2 cellular contexts compared by ENCODE assay signal in the genomic region with DNA sequence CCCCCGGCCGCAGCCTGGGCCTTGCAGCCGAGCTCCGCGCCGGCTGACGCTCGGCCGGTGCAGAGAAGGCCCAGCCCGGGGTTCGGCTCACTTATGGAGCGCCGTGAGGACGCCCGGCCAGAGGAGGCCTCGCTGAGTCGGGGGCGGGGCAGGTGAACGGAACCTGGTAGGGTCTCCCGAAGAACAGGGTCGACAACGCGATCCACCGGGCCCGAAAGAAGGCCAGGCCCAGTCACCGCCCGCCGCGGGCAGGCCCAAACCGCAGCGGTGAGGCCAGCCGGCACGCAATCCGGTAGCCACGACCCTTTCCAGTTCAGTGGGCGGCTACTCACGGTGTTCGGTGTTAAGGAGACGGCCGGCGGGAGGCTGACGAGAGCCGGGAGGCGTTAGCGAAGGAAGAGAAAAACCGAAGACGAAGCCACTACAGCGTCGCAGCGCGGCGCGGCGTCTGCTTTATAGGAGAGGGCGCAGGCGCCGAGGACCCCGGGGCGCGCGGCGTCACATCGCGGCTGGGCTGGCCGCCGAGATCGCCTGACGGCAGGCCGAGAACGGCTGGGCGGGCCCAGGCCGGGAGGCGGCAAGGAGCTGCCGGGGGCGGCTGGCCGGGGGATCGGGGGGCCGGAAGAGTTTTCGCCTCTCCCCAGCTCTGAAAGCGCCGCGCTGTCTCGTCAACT.
A peak's percentile ranks its signal among the peaks of the same experiment; 100 is the strongest.
TF ChIP-seq lines count a peak whose summit lies in the region.

A gene (minus strand): TSS at position 428 of the 674 bp plus-strand sequence. CDS start 2,928 bp downstream, outside the sequence.

TF ChIP-seq in A549, 52 proteins besides CTCF, POLR2A, EP300 and RAD21 (continued from another document):
- TF ChIP-seq, protein P1, sequence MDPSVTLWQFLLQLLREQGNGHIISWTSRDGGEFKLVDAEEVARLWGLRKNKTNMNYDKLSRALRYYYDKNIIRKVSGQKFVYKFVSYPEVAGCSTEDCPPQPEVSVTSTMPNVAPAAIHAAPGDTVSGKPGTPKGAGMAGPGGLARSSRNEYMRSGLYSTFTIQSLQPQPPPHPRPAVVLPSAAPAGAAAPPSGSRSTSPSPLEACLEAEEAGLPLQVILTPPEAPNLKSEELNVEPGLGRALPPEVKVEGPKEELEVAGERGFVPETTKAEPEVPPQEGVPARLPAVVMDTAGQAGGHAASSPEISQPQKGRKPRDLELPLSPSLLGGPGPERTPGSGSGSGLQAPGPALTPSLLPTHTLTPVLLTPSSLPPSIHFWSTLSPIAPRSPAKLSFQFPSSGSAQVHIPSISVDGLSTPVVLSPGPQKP (IDR thresholded peaks at IDR 0.05; ENCODE audit: low read depth, low read length): no peak
- TF ChIP-seq HEYL (CRISPR knock-in tag; IDR thresholded peaks at IDR 0.05): no peak
- TF ChIP-seq, protein P2, sequence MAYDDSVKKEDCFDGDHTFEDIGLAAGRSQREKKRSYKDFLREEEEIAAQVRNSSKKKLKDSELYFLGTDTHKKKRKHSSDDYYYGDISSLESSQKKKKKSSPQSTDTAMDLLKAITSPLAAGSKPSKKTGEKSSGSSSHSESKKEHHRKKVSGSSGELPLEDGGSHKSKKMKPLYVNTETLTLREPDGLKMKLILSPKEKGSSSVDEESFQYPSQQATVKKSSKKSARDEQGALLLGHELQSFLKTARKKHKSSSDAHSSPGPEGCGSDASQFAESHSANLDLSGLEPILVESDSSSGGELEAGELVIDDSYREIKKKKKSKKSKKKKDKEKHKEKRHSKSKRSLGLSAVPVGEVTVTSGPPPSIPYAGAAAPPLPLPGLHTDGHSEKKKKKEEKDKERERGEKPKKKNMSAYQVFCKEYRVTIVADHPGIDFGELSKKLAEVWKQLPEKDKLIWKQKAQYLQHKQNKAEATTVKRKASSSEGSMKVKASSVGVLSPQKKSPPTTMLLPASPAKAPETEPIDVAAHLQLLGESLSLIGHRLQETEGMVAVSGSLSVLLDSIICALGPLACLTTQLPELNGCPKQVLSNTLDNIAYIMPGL (CRISPR knock-in tag; IDR thresholded peaks at IDR 0.05; ENCODE audit: borderline replicate concordance): 0 out of 2 replicates have a peak, but pooled peaks have one; percentile 46
- TF ChIP-seq, protein P3, sequence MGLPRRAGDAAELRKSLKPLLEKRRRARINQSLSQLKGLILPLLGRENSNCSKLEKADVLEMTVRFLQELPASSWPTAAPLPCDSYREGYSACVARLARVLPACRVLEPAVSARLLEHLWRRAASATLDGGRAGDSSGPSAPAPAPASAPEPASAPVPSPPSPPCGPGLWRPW (IDR thresholded peaks at IDR 0.05): no peak
- TF ChIP-seq, protein P4, sequence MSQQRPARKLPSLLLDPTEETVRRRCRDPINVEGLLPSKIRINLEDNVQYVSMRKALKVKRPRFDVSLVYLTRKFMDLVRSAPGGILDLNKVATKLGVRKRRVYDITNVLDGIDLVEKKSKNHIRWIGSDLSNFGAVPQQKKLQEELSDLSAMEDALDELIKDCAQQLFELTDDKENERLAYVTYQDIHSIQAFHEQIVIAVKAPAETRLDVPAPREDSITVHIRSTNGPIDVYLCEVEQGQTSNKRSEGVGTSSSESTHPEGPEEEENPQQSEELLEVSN (IDR thresholded peaks at IDR 0.05; ENCODE audit: borderline replicate concordance, low read depth): peak; percentile 64; the same call in 1 of the 2 replicates
- TF ChIP-seq HOXB5 (CRISPR knock-in tag; IDR thresholded peaks at IDR 0.05): no peak
- no peak for TF ChIP-seq FOSL2 (IDR thresholded peaks at IDR 0.05)
- peak; percentile 20; the same call in 1 of the 2 replicates for TF ChIP-seq FOSL2 (CRISPR knock-in tag; IDR thresholded peaks at IDR 0.05)
- TF ChIP-seq BHLHE40 (IDR thresholded peaks at IDR 0.05; ENCODE audit: low read depth, low read length): no peak
- TF ChIP-seq SMC3 (IDR thresholded peaks at IDR 0.05): no peak
- no peak for TF ChIP-seq ZC3H11A (IDR thresholded peaks at IDR 0.05)
- TF ChIP-seq RFX5 (IDR thresholded peaks at IDR 0.05): no peak
- no peak; the same call in 1 of the 2 replicates for TF ChIP-seq CBX8 (IDR thresholded peaks at IDR 0.05)
- TF ChIP-seq CHD2 (IDR thresholded peaks at IDR 0.05; ENCODE audit: low read length, partially characterized antibody): no peak
- peak; percentile 92 to 99; a peak in 4 of 5 replicates for TF ChIP-seq JUN (IDR thresholded peaks at IDR 0.05)
- TF ChIP-seq HDAC2 (IDR thresholded peaks at IDR 0.05): no peak
- no peak for TF ChIP-seq HOXB13 (CRISPR knock-in tag; IDR thresholded peaks at IDR 0.05; ENCODE audit: low read depth)
- TF ChIP-seq KDM5A (IDR thresholded peaks at IDR 0.05): no peak
- TF ChIP-seq RNF2 (IDR thresholded peaks at IDR 0.05; ENCODE audit: borderline replicate concordance, low read depth): no peak
- TF ChIP-seq, protein P5, sequence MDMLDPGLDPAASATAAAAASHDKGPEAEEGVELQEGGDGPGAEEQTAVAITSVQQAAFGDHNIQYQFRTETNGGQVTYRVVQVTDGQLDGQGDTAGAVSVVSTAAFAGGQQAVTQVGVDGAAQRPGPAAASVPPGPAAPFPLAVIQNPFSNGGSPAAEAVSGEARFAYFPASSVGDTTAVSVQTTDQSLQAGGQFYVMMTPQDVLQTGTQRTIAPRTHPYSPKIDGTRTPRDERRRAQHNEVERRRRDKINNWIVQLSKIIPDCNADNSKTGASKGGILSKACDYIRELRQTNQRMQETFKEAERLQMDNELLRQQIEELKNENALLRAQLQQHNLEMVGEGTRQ (IDR thresholded peaks at IDR 0.05): no peak
- TF ChIP-seq PHF8 (IDR thresholded peaks at IDR 0.05; ENCODE audit: borderline replicate concordance, low read depth): peak; percentile 100
- no peak for TF ChIP-seq CHD4 (IDR thresholded peaks at IDR 0.05; ENCODE audit: borderline replicate concordance)
- TF ChIP-seq GATA3 (IDR thresholded peaks at IDR 0.05; ENCODE audit: borderline replicate concordance): 0 out of 2 replicates have a peak, but pooled peaks have one; percentile 10
- TF ChIP-seq, protein P6, sequence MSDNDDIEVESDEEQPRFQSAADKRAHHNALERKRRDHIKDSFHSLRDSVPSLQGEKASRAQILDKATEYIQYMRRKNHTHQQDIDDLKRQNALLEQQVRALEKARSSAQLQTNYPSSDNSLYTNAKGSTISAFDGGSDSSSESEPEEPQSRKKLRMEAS (IDR thresholded peaks at IDR 0.05): peak; percentile 84
- TF ChIP-seq, protein P7, sequence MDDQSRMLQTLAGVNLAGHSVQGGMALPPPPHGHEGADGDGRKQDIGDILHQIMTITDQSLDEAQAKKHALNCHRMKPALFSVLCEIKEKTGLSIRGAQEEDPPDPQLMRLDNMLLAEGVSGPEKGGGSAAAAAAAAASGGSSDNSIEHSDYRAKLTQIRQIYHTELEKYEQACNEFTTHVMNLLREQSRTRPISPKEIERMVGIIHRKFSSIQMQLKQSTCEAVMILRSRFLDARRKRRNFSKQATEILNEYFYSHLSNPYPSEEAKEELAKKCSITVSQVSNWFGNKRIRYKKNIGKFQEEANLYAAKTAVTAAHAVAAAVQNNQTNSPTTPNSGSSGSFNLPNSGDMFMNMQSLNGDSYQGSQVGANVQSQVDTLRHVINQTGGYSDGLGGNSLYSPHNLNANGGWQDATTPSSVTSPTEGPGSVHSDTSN (IDR thresholded peaks at IDR 0.05): peak; percentile 75

TF ChIP-seq in WTC11, 78 proteins besides CTCF, POLR2A, EP300 and RAD21 (continued from another document and continues in another):
- TF ChIP-seq, protein P8, sequence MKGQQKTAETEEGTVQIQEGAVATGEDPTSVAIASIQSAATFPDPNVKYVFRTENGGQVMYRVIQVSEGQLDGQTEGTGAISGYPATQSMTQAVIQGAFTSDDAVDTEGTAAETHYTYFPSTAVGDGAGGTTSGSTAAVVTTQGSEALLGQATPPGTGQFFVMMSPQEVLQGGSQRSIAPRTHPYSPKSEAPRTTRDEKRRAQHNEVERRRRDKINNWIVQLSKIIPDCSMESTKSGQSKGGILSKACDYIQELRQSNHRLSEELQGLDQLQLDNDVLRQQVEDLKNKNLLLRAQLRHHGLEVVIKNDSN (CRISPR knock-in tag; IDR thresholded peaks at IDR 0.05): no peak
- TF ChIP-seq NR2C2 (CRISPR knock-in tag; IDR thresholded peaks at IDR 0.05) (no peak), ZBTB21 (CRISPR knock-in tag; IDR thresholded peaks at IDR 0.05; ENCODE audit: borderline replicate concordance) (no peak), CBFB (CRISPR knock-in tag; IDR thresholded peaks at IDR 0.05; ENCODE audit: low read depth) (0 out of 2 replicates have a peak, but pooled peaks have one; percentile 76), ZNF232 (CRISPR knock-in tag; IDR thresholded peaks at IDR 0.05) (0 out of 2 replicates have a peak, but pooled peaks have one; percentile 43), TP53 (CRISPR knock-in tag; IDR thresholded peaks at IDR 0.05) (no peak), ATF1 (CRISPR knock-in tag; IDR thresholded peaks at IDR 0.05) (peak; percentile 82; the same call in 1 of the 2 replicates), NFYB (CRISPR knock-in tag; conservative IDR thresholded peaks at IDR 0.05; ENCODE audit: low read depth) (no peak), SMAD4 (CRISPR knock-in tag; IDR thresholded peaks at IDR 0.05) (no peak), HMGA2 (CRISPR knock-in tag; IDR thresholded peaks at IDR 0.05) (no peak)
- TF ChIP-seq, protein P9, sequence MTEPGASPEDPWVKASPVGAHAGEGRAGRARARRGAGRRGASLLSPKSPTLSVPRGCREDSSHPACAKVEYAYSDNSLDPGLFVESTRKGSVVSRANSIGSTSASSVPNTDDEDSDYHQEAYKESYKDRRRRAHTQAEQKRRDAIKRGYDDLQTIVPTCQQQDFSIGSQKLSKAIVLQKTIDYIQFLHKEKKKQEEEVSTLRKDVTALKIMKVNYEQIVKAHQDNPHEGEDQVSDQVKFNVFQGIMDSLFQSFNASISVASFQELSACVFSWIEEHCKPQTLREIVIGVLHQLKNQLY (CRISPR knock-in tag; IDR thresholded peaks at IDR 0.05): no peak
- TF ChIP-seq, protein P10, sequence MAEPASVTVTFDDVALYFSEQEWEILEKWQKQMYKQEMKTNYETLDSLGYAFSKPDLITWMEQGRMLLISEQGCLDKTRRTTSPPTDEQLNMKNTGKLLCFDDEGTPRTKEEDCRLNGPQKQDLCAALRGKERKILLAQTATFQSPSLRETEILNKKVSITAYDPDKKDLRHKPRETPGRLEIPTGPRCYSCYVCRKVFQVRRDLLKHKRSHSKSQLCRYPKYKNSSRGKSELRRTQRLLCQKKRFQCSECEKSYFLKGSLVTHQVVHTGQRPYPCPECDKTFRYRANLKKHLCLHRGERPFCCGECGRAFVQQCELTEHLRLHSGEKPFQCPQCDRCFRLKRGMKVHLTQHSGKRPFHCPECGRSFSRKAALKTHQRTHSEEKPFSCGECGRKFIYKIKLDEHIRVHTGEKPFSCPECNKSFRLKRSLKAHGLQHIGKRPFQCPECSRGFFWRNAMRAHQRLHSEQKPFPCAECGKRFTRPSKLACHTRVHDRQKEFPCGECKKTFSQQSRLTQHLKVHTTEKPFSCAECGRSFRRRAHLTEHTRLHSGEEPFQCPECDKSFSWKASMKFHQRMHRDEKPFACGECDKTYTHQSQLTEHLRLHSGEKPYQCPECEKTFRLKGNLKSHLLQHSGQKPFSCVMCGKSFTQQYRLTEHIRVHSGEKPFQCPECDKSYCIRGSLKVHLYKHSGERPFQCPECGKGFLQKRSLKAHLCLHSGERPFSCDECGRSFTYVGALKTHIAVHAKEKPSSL (CRISPR knock-in tag; conservative IDR thresholded peaks at IDR 0.05): no peak
- TF ChIP-seq, protein P11, sequence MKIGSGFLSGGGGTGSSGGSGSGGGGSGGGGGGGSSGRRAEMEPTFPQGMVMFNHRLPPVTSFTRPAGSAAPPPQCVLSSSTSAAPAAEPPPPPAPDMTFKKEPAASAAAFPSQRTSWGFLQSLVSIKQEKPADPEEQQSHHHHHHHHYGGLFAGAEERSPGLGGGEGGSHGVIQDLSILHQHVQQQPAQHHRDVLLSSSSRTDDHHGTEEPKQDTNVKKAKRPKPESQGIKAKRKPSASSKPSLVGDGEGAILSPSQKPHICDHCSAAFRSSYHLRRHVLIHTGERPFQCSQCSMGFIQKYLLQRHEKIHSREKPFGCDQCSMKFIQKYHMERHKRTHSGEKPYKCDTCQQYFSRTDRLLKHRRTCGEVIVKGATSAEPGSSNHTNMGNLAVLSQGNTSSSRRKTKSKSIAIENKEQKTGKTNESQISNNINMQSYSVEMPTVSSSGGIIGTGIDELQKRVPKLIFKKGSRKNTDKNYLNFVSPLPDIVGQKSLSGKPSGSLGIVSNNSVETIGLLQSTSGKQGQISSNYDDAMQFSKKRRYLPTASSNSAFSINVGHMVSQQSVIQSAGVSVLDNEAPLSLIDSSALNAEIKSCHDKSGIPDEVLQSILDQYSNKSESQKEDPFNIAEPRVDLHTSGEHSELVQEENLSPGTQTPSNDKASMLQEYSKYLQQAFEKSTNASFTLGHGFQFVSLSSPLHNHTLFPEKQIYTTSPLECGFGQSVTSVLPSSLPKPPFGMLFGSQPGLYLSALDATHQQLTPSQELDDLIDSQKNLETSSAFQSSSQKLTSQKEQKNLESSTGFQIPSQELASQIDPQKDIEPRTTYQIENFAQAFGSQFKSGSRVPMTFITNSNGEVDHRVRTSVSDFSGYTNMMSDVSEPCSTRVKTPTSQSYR (CRISPR knock-in tag; IDR thresholded peaks at IDR 0.05): no peak
- TF ChIP-seq, protein P12, sequence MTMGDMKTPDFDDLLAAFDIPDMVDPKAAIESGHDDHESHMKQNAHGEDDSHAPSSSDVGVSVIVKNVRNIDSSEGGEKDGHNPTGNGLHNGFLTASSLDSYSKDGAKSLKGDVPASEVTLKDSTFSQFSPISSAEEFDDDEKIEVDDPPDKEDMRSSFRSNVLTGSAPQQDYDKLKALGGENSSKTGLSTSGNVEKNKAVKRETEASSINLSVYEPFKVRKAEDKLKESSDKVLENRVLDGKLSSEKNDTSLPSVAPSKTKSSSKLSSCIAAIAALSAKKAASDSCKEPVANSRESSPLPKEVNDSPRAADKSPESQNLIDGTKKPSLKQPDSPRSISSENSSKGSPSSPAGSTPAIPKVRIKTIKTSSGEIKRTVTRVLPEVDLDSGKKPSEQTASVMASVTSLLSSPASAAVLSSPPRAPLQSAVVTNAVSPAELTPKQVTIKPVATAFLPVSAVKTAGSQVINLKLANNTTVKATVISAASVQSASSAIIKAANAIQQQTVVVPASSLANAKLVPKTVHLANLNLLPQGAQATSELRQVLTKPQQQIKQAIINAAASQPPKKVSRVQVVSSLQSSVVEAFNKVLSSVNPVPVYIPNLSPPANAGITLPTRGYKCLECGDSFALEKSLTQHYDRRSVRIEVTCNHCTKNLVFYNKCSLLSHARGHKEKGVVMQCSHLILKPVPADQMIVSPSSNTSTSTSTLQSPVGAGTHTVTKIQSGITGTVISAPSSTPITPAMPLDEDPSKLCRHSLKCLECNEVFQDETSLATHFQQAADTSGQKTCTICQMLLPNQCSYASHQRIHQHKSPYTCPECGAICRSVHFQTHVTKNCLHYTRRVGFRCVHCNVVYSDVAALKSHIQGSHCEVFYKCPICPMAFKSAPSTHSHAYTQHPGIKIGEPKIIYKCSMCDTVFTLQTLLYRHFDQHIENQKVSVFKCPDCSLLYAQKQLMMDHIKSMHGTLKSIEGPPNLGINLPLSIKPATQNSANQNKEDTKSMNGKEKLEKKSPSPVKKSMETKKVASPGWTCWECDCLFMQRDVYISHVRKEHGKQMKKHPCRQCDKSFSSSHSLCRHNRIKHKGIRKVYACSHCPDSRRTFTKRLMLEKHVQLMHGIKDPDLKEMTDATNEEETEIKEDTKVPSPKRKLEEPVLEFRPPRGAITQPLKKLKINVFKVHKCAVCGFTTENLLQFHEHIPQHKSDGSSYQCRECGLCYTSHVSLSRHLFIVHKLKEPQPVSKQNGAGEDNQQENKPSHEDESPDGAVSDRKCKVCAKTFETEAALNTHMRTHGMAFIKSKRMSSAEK (CRISPR knock-in tag; IDR thresholded peaks at IDR 0.05; ENCODE audit: borderline replicate concordance): no peak
- TF ChIP-seq, protein P2 (CRISPR knock-in tag; IDR thresholded peaks at IDR 0.05): peak; percentile 98
